Comparison of ENCODE assay signal across 20 cellular contexts in the genomic region with DNA sequence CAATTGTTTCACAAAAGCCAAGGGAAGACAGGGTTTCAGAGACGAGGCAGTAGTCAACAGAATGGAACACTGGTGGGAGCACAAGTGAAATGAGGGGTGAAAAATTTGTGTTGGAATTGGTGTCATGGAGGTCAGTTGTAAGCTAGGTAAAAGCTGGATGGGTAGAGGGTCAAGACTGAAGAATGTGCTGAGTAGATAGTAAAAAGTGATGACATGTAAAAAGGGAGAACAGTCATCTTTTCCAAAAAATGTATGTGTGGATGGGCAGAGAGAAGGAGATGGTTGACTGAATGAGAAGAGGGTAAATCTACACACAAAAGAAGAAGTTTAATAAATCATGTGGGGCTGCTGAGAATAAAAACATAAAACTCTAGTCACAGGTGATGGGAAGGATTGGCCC.
DNase-seq lines count a peak whose midpoint lies in the region; ATAC-seq, FAIRE-seq and TF ChIP-seq lines count a peak whose summit lies in the region.
"Had no signal": no experiment of that assay in that cellular context is flagged by ENCODE, and none has a peak within 500 bp of the region (broad histone marks: within the 10 kb centered on the region; RNA-seq: fewer than 3 reads in every experiment).

No MANE protein-coding gene starts in this region.

- no peak overlapping the region for H3K27ac ChIP-seq in A549
- H3K27ac ChIP-seq in IMR-90 (ENCODE audit: insufficient read depth, low read length): no peak overlapping the region
- peak overlapping the region; percentile 18 for H3K27ac ChIP-seq in vagina
- H3K27ac ChIP-seq: BLaER1 treated with 17β-estradiol and CSF1 and Interleukin-3, amounts not matched to agents 10 nM and 100 nM; C4-2B had no signal

- no peak overlapping the region for H3K9ac ChIP-seq in IMR-90 (ENCODE audit: low read depth, low read length)
- H3K9ac ChIP-seq: BLaER1 treated with 17β-estradiol and CSF1 and Interleukin-3, amounts not matched to agents 10 nM and 100 nM had no signal

- H3K23ac ChIP-seq in IMR-90 (ENCODE audit: low read depth, low read length): peak overlapping the region; percentile 15; the same call in 1 of the 2 replicates

- intact Hi-C loops in IMR-90 (cut with micrococcal nuclease): loop anchor here (5.0 kb wide), 1 partner anchor 96 kb away; no protein-coding TSS in a partner anchor
- intact Hi-C loops in vagina (cut with DNase I): no loop called here

- H4K8ac ChIP-seq in IMR-90 (ENCODE audit: low read depth in 2 of 2, low read length in 2 of 2): no peak overlapping the region; a peak in 1 of 4 replicates

- in situ Hi-C loops in IMR-90 (cut with MboI; ENCODE audit: low sequenced_read_pairs): no loop called here

- no peaks in the 10 kb centered on the region for H3K9me1 ChIP-seq in IMR-90 (ENCODE audit: insufficient read depth, low read length)

- H3K9me3 ChIP-seq in A549 (no peaks in the 10 kb centered on the region), IMR-90 (ENCODE audit: control insufficient read depth, insufficient read depth, low read length) (no peaks in the 10 kb centered on the region), vagina (no peaks in the 10 kb centered on the region)
- H3K9me3 ChIP-seq: BLaER1 treated with 17β-estradiol and CSF1 and Interleukin-3, amounts not matched to agents 10 nM and 100 nM; Caco-2 had no signal

- CTCF ChIA-PET in A549 (lab: Yijun Ruan, JAX): no interaction called here
- CTCF ChIA-PET in IMR-90 (lab: Yijun Ruan, JAX): no interaction called here

- DNase-seq in A549 (ENCODE audit: low read depth in 1 of 2, low spot score in 1 of 2) (no peak), IMR-90 (no peak), vagina (ENCODE audit: extremely low spot score in 2 of 2) (no peak), NCI-H146 (lab: John Stamatoyannopoulos, UW) (no peak), NCI-H2107 (lab: John Stamatoyannopoulos, UW) (no peak)
- DNase-seq: 8988T; AML-193; Caco-2; Calu3; CD4-positive, alpha-beta T cell; CD8-positive, alpha-beta T cell; DMS79 treated with DMSO at 0.1 percent for 48 hours; GF-D8 had no signal

- no peak overlapping the region for H4K5ac ChIP-seq in IMR-90 (ENCODE audit: low read depth, low read length)

- 30% methylated on average over 1 of the region's 1 CpG for WGBS in A549 (ENCODE audit: missing lambda C conversion rate)
- WGBS in IMR-90 (ENCODE audit: extremely low coverage in 2 of 2, insufficient read length in 1 of 2), 2 experiments: 80% methylated on average over 1 of the region's 1 CpG; no CpG with 5 or more reads in 1 of the 2 experiments

- FAIRE-seq in A549 (lab: Jason Lieb, UNC): no peak
- FAIRE-seq: A204.1, D721Med, G401.6, GM12891, GM19239 had no signal

- H3K27me3 ChIP-seq in IMR-90 (ENCODE audit: control insufficient read depth, insufficient read depth, low read length) (no peaks in the 10 kb centered on the region), vagina (no peaks in the 10 kb centered on the region)
- H3K27me3 ChIP-seq: BLaER1 treated with 17β-estradiol and CSF1 and Interleukin-3, amounts not matched to agents 10 nM and 100 nM had no signal

- H3K4me2 ChIP-seq in A549 (no peak overlapping the region), IMR-90 (ENCODE audit: low read depth, low read length) (no peak overlapping the region)
- H3K4me2 ChIP-seq: BLaER1 treated with 17β-estradiol and CSF1 and Interleukin-3, amounts not matched to agents 10 nM and 100 nM had no signal

- no peak overlapping the region for H4K91ac ChIP-seq in IMR-90 (ENCODE audit: insufficient read depth, low read depth, low read length)

- dilution Hi-C loops in IMR-90 (cut with HindIII; ENCODE audit: low sequenced_read_pairs, unreplicated experiment): no loop called here

- H3K79me1 ChIP-seq in IMR-90 (ENCODE audit: low read depth in 1 of 2, low read length in 2 of 2): no peaks in the 10 kb centered on the region

- POLR2A ChIA-PET in A549 (lab: Yijun Ruan, JAX) (no interaction called here), IMR-90 (lab: Charles Lee; ENCODE audit: unreplicated experiment) (no interaction called here)

- no peak overlapping the region for H2AK9ac ChIP-seq in IMR-90 (replicated peaks; ENCODE audit: low read depth, low read length, poor library complexity)

- peak overlapping the region; percentile 53 for H3K4ac ChIP-seq in IMR-90 (ENCODE audit: low read depth, low read length)

- TF ChIP-seq RAD21 in A549 (conservative IDR thresholded peaks at IDR 0.05 in 1 of 2, IDR thresholded peaks at IDR 0.05 in 1 of 2) (no peak), IMR-90 (IDR thresholded peaks at IDR 0.05; ENCODE audit: low read length) (no peak)

- no TSS peak for BruUV-seq in IMR-90 (replicated peaks; lab: Mats Ljungman, UMichigan)

- no peak for ATAC-seq in A549
- ATAC-seq in IMR-90 (ENCODE audit: low read depth): no peak
- ATAC-seq: CD8-positive, alpha-beta T cell had no signal

- TF ChIP-seq POLR2A in A549 (IDR thresholded peaks at IDR 0.05; ENCODE audit: low read length): no peak
- TF ChIP-seq POLR2A in IMR-90 (IDR thresholded peaks at IDR 0.05; ENCODE audit: low read depth, low read length): no peak
- TF ChIP-seq POLR2A in vagina (IDR thresholded peaks at IDR 0.05): no peak

- H2BK5ac ChIP-seq in IMR-90 (ENCODE audit: low read depth, low read length, poor library complexity, severe bottlenecking): no peak overlapping the region

- H2BK20ac ChIP-seq in IMR-90 (ENCODE audit: low read depth, low read length): peak overlapping the region; percentile 85

- H3K4me3 ChIP-seq in A549 (no peak overlapping the region), IMR-90 (ENCODE audit: insufficient read depth, low read depth, low read length) (no peak overlapping the region), vagina (no peak overlapping the region)
- H3K4me3 ChIP-seq: BLaER1 treated with 17β-estradiol and CSF1 and Interleukin-3, amounts not matched to agents 10 nM and 100 nM had no signal

- H3K36me3 ChIP-seq in IMR-90 (ENCODE audit: control insufficient read depth, insufficient read depth, low read length) (no peaks in the 10 kb centered on the region), vagina (no peaks in the 10 kb centered on the region)
- H3K36me3 ChIP-seq: BLaER1 treated with 17β-estradiol and CSF1 and Interleukin-3, amounts not matched to agents 10 nM and 100 nM had no signal

- H4K20me1 ChIP-seq in IMR-90 (ENCODE audit: insufficient read depth, low read length): no peaks in the 10 kb centered on the region
- H4K20me1 ChIP-seq: BLaER1 treated with 17β-estradiol and CSF1 and Interleukin-3, amounts not matched to agents 10 nM and 100 nM had no signal

- TF ChIP-seq EP300 in A549 (IDR thresholded peaks at IDR 0.05): no peak

- TF ChIP-seq CTCF in A549 (IDR thresholded peaks at IDR 0.05): no peak
- TF ChIP-seq CTCF in IMR-90 (conservative IDR thresholded peaks at IDR 0.05; ENCODE audit: low read depth, low read length): no peak
- no peak for TF ChIP-seq CTCF in vagina (IDR thresholded peaks at IDR 0.05)

- H2BK15ac ChIP-seq in IMR-90 (ENCODE audit: low read depth, low read length): no peak overlapping the region

- H2BK120ac ChIP-seq in IMR-90 (ENCODE audit: low read depth, low read length): peak overlapping the region; percentile 40; the same call in 1 of the 2 replicates

- H2AK5ac ChIP-seq in IMR-90 (ENCODE audit: low read depth, low read length): peak overlapping the region; percentile 15; the same call in 1 of the 2 replicates

- H3K4me1 ChIP-seq in A549 (peaks cover 13% of the 10 kb centered on the region; the same call in 2 of the 3 replicates), IMR-90 (ENCODE audit: control insufficient read depth, insufficient read depth, low read length) (peaks cover 3% of the 10 kb centered on the region; the same call in 1 of the 2 replicates), vagina (no peaks in the 10 kb centered on the region)
- H3K4me1 ChIP-seq: Caco-2 had no signal

- peak overlapping the region; percentile 63; the same call in 1 of the 2 replicates for H3K14ac ChIP-seq in IMR-90 (replicated peaks; ENCODE audit: low read depth, low read length)

- peak overlapping the region; percentile 57; the same call in 1 of the 2 replicates for H3K18ac ChIP-seq in IMR-90 (ENCODE audit: low read depth, low read length)

- H2AFZ ChIP-seq in IMR-90 (replicated peaks; ENCODE audit: low read length, poor library complexity): no peak overlapping the region

- no peak overlapping the region for H3K56ac ChIP-seq in IMR-90 (ENCODE audit: extremely low read depth, insufficient read depth, low read length)

TF ChIP-seq in A549, 52 proteins besides CTCF, POLR2A, EP300 and RAD21:
- peak; percentile 20 for TF ChIP-seq MAFK (IDR thresholded peaks at IDR 0.05; ENCODE audit: partially characterized antibody)
- TF ChIP-seq, protein P1, sequence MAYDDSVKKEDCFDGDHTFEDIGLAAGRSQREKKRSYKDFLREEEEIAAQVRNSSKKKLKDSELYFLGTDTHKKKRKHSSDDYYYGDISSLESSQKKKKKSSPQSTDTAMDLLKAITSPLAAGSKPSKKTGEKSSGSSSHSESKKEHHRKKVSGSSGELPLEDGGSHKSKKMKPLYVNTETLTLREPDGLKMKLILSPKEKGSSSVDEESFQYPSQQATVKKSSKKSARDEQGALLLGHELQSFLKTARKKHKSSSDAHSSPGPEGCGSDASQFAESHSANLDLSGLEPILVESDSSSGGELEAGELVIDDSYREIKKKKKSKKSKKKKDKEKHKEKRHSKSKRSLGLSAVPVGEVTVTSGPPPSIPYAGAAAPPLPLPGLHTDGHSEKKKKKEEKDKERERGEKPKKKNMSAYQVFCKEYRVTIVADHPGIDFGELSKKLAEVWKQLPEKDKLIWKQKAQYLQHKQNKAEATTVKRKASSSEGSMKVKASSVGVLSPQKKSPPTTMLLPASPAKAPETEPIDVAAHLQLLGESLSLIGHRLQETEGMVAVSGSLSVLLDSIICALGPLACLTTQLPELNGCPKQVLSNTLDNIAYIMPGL (CRISPR knock-in tag; IDR thresholded peaks at IDR 0.05; ENCODE audit: borderline replicate concordance): no peak

TF ChIP-seq in IMR-90, 13 proteins besides CTCF, POLR2A, EP300 and RAD21:
- no peak for TF ChIP-seq CHD1 (IDR thresholded peaks at IDR 0.05; ENCODE audit: low read depth, low read length)
- TF ChIP-seq MAFK (IDR thresholded peaks at IDR 0.05; ENCODE audit: low read depth, low read length): 0 out of 2 replicates have a peak, but pooled peaks have one; percentile 25
- TF ChIP-seq NFE2L2 (IDR thresholded peaks at IDR 0.05; ENCODE audit: low read depth, low read length): no peak
- TF ChIP-seq CEBPB (IDR thresholded peaks at IDR 0.05; ENCODE audit: low read depth, low read length): no peak
- no peak for TF ChIP-seq FOS (IDR thresholded peaks at IDR 0.05; ENCODE audit: low read depth, low read length)
